ENCODE assay signal across 17 cellular contexts in the genomic region with DNA sequence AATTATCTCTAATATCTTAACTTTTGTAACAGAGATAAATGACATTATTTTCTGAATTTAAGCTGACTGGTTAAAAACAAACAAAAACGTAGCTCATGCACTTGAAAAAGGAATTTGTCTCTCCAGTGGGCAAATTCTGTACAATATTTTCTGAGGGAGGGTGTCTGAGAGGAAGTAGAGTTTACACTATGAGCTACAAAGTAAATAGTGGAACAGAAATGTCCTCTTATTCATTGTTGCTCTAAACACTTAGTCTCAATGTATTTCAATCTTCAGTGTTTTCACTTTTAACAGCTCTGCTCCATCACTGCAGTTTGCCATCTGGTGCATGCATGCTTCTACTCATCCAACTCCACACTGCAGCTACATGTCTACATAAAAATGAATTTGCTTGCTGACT.
"Had no signal": no experiment of that assay in that cellular context is flagged by ENCODE, and none has a peak within 500 bp of the region (broad histone marks: within the 10 kb centered on the region; RNA-seq: fewer than 3 reads in every experiment).

No MANE protein-coding gene starts in this region.

- H3K4me3 ChIP-seq: body of pancreas, coronary artery, esophagus muscularis mucosa, transverse colon, vagina had no signal

- H3K27ac ChIP-seq: body of pancreas, coronary artery, esophagus muscularis mucosa, transverse colon, vagina, VCaP had no signal

- H3K4me3 Mint-ChIP-seq: activated CD4-positive, alpha-beta memory T cell treated with anti-CD3 and anti-CD28 coated beads for 36 hours; natural killer cell; stimulated activated naive B cell treated with anti-CD40 and anti-IgM and Interleukin-4, amounts not matched to agents 10 μg/mL and 1 μg/mL and 100 μg/mL, for 72 hours had no signal

- H3K36me3 Mint-ChIP-seq: activated CD4-positive, alpha-beta memory T cell treated with anti-CD3 and anti-CD28 coated beads for 36 hours; activated naive CD4-positive, alpha-beta T cell treated with anti-CD3 and anti-CD28 coated beads, Interleukin-2, amount 50 U/mL, for 72 hours; natural killer cell; stimulated activated naive B cell treated with anti-CD40 and anti-IgM and Interleukin-4, amounts not matched to agents 10 μg/mL and 1 μg/mL and 100 μg/mL, for 72 hours had no signal

- H3K4me1 Mint-ChIP-seq: natural killer cell; stimulated activated naive B cell treated with anti-CD40 and anti-IgM and Interleukin-4, amounts not matched to agents 10 μg/mL and 1 μg/mL and 100 μg/mL, for 72 hours had no signal

- DNase-seq: activated CD4-positive, alpha-beta memory T cell treated with anti-CD3 and anti-CD28 coated beads for 36 hours; activated effector memory CD4-positive, alpha-beta T cell treated with anti-CD3 and anti-CD28 coated beads, Interleukin-2, amount 50 U/mL, for 16 hours; activated T-cell treated with anti-CD3 and anti-CD28 coated beads, Interleukin-2, amount 50 U/mL, for 48 hours; body of pancreas; central memory CD4-positive, alpha-beta T cell; effector CD4-positive, alpha-beta T cell; left ventricle myocardium superior; mesenchymal stem cell; natural killer cell; stimulated activated CD4-positive, alpha-beta T cell treated with anti-CD3 and anti-CD28 coated beads, Interleukin-4, amount 100 ng/mL, for 1 hour; stimulated activated naive B cell treated with anti-CD40 and anti-IgM and Interleukin-4, amounts not matched to agents 10 μg/mL and 1 μg/mL and 100 μg/mL, for 72 hours; transverse colon had no signal

- H3K27ac Mint-ChIP-seq: activated CD4-positive, alpha-beta memory T cell treated with anti-CD3 and anti-CD28 coated beads for 36 hours; activated naive CD4-positive, alpha-beta T cell treated with anti-CD3 and anti-CD28 coated beads, Interleukin-2, amount 50 U/mL, for 72 hours; natural killer cell; stimulated activated naive B cell treated with anti-CD40 and anti-IgM and Interleukin-4, amounts not matched to agents 10 μg/mL and 1 μg/mL and 100 μg/mL, for 72 hours had no signal

- H3K27me3 Mint-ChIP-seq: activated CD4-positive, alpha-beta memory T cell treated with anti-CD3 and anti-CD28 coated beads for 36 hours; stimulated activated naive B cell treated with anti-CD40 and anti-IgM and Interleukin-4, amounts not matched to agents 10 μg/mL and 1 μg/mL and 100 μg/mL, for 72 hours had no signal

- H3K36me3 ChIP-seq: esophagus muscularis mucosa, transverse colon, vagina had no signal

- H3K4me1 ChIP-seq: body of pancreas, transverse colon, vagina had no signal

- H3K27me3 ChIP-seq: body of pancreas, esophagus muscularis mucosa, transverse colon, vagina had no signal

- ATAC-seq: activated naive CD4-positive, alpha-beta T cell treated with anti-CD3 and anti-CD28 coated beads, Interleukin-2, amount 50 U/mL, for 72 hours; body of pancreas; natural killer cell; stimulated activated naive B cell treated with anti-CD40 and anti-IgM and Interleukin-4, amounts not matched to agents 10 μg/mL and 1 μg/mL and 100 μg/mL, for 72 hours had no signal

- H3K9me3 ChIP-seq: body of pancreas, esophagus muscularis mucosa, transverse colon, vagina had no signal
